8 cellular contexts compared by ENCODE assay signal in the genomic region with DNA sequence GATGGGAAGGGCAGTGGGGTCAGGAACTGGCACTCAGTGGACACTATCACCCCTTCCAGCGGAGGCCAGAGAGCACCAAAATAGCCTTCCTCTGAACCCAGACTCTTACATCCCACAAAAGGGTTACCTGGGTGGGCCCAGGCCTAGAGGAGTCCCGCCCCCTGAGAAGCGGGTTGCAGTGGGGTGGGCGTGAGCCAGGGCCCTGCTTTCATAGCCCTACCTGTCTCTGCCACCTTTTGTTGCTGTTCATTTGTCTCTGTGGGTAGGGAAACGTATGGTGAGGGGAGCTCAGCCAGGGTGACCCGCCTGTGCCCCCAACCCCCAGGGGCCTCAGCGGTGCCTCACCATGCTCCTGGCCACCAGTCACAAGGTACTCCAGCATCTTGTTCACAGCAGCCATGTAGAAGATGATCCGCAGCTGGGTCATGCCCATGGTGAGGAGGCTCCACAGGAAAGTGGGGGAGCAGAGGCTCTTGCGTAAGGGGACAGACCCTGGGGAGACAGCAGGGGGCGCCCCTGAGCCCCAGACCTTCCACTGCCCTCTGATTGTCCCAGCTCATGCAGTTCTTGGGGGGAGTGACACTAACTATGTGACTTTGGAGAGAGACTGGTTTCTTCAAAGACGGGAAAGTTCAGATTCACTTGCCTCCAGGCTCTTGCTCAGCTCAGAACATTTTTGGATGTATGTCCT. TPM values are rescaled to one million over a fixed set of nuclear protein-coding genes. Genes with fewer than 3 reads are reported as not detected.
DNase-seq lines count a peak whose midpoint lies in the region; ATAC-seq and TF ChIP-seq lines count a peak whose summit lies in the region.

No MANE protein-coding gene starts in this region.

- peak; percentile 58 to 73 for TF ChIP-seq RAD21 in liver (IDR thresholded peaks at IDR 0.05)

- H3K36me3 ChIP-seq in A673 (ENCODE audit: insufficient read depth, low read length, poor library complexity, severe bottlenecking) (no peaks in the 10 kb centered on the region), SJCRH30 (no peaks in the 10 kb centered on the region), liver (ENCODE audit: control insufficient read depth in 4 of 4, insufficient read depth in 3 of 4, low read depth in 1 of 4, low read length in 3 of 4) (peaks cover 14 to 52% (median 46%) of the 10 kb centered on the region in 4 donors), uterus (no peaks in the 10 kb centered on the region)

- no peak for ATAC-seq in GM21526 (IDR thresholded peaks at IDR 0.05; ENCODE audit: low FRiP score, unreplicated experiment)

- no peaks in the 10 kb centered on the region for H3K27me3 ChIP-seq in A673 (replicated peaks; ENCODE audit: insufficient read depth, low read depth, low read length, poor library complexity)
- no peaks in the 10 kb centered on the region for H3K27me3 ChIP-seq in SJCRH30
- no peaks in the 10 kb centered on the region for H3K27me3 ChIP-seq in liver (ENCODE audit: control insufficient read depth in 4 of 4, insufficient read depth in 4 of 4, low read length in 3 of 4)
- no peaks in the 10 kb centered on the region for H3K27me3 ChIP-seq in uterus

- peak; percentile 87 for TF ChIP-seq CTCF in A673 (conservative IDR thresholded peaks at IDR 0.05; ENCODE audit: low read depth, low read length)
- TF ChIP-seq CTCF in GM13976 (IDR thresholded peaks at IDR 0.05; ENCODE audit: borderline replicate concordance, control extremely low read depth, extremely low read depth, insufficient read depth, missing control alignments) = peak; percentile 64
- TF ChIP-seq CTCF in astrocyte of the cerebellum (IDR thresholded peaks at IDR 0.05; ENCODE audit: low read depth, low read length, missing control alignments) = peak; percentile 65
- peak; percentile 46 for TF ChIP-seq CTCF in liver (IDR thresholded peaks at IDR 0.05; ENCODE audit: low read depth, low read length, missing input control)
- TF ChIP-seq CTCF in uterus (IDR thresholded peaks at IDR 0.05) = peak in 3 of 4 experiments; percentile 19 to 43 (median 21)

- intact Hi-C loops in A673 (cut with micrococcal nuclease; ENCODE audit: unreplicated experiment) = loop anchor here (2.0 to 10.0 kb wide), 2 partner anchors 35 to 153 kb away; partner anchors contain the start of gene YPEL4
- intact Hi-C loops in uterus (cut with DNase I; ENCODE audit: low total_unique reads) = no loop called here

- CTCF ChIA-PET in A673 (lab: Charles Lee) = interaction anchor here (0.5 to 1.4 kb wide), 7 partner anchors 33 to 330 kb away, joined by 3 to 8 read pairs (median 5); partner anchors contain the start of gene TIMM10

- no peak overlapping the region for H3K9ac ChIP-seq in liver (ENCODE audit: low read depth in 1 of 2, low read length in 2 of 2)

- in situ Hi-C loops in GM13976 (cut with MboI; ENCODE audit: low sequenced_read_pairs, unreplicated experiment) = loop anchor here (10.0 kb wide), 1 partner anchor 153 kb away; the partner anchor contains the start of gene YPEL4
- in situ Hi-C loops in astrocyte of the cerebellum (cut with HindIII; ENCODE audit: low sequenced_read_pairs) = no loop called here

- DNase-seq in A673 (ENCODE audit: low spot score) (peak; percentile 67), GM13976 (ENCODE audit: low spot score) (peak; percentile 74), SJCRH30 (peak; percentile 61 to 76), astrocyte of the cerebellum (ENCODE audit: low read depth) (no peak), uterus (no peak), DMS153 (lab: John Stamatoyannopoulos, UW) (no peak)

- no peak overlapping the region for H3K27ac ChIP-seq in A673 (ENCODE audit: low read depth, low read length, poor library complexity, severe bottlenecking)
- H3K27ac ChIP-seq in SJCRH30 = no peak overlapping the region
- no peak overlapping the region for H3K27ac ChIP-seq in liver (ENCODE audit: low read depth in 1 of 2, low read length in 2 of 2)
- H3K27ac ChIP-seq in uterus = no peak overlapping the region

- TF ChIP-seq POLR2A in uterus (IDR thresholded peaks at IDR 0.05) = no peak

- H3K4me1 ChIP-seq in A673 (ENCODE audit: insufficient read depth, low read length, poor library complexity, severe bottlenecking) (no peaks in the 10 kb centered on the region), SJCRH30 (peaks cover 15% of the 10 kb centered on the region), liver (ENCODE audit: control insufficient read depth in 4 of 4, insufficient read depth in 4 of 4, low read length in 3 of 4) (peaks cover 5 to 28% (median 22%) of the 10 kb centered on the region in 4 donors), uterus (no peaks in the 10 kb centered on the region)

- 85% methylated on average over 11 of the region's 11 CpGs for WGBS in liver

- H3K4me3 ChIP-seq in A673 (ENCODE audit: low read depth, low read length, poor library complexity, severe bottlenecking) = no peak overlapping the region
- no peak overlapping the region for H3K4me3 ChIP-seq in SJCRH30
- H3K4me3 ChIP-seq in astrocyte of the cerebellum (ENCODE audit: low read depth, low read length) = no peak overlapping the region
- no peak overlapping the region for H3K4me3 ChIP-seq in liver (ENCODE audit: low read depth in 1 of 3, low read length in 3 of 3)
- H3K4me3 ChIP-seq in uterus = no peak overlapping the region

- H3K9me3 ChIP-seq in A673 (ENCODE audit: low read depth, low read length, poor library complexity, severe bottlenecking) (no peaks in the 10 kb centered on the region), SJCRH30 (replicated peaks) (no peaks in the 10 kb centered on the region), liver (ENCODE audit: control insufficient read depth in 4 of 4, low read length in 3 of 4) (no peaks in the 10 kb centered on the region), uterus (no peaks in the 10 kb centered on the region)

- no TSS peak for BruUV-seq in A673 (replicated peaks; lab: Mats Ljungman, UMichigan)

- POLR2A ChIA-PET in A673 (lab: Charles Lee; ENCODE audit: low non-redundant PET) = interaction anchor here (0.6 to 0.9 kb wide), 3 partner anchors 8 to 153 kb away, joined by 3 to 4 read pairs (median 3); no protein-coding TSS in a partner anchor

TF ChIP-seq in liver, 16 proteins besides CTCF, POLR2A, EP300 and RAD21 (continues in another document):
- no peak for TF ChIP-seq HNF4G (IDR thresholded peaks at IDR 0.05)
- TF ChIP-seq, protein P1, sequence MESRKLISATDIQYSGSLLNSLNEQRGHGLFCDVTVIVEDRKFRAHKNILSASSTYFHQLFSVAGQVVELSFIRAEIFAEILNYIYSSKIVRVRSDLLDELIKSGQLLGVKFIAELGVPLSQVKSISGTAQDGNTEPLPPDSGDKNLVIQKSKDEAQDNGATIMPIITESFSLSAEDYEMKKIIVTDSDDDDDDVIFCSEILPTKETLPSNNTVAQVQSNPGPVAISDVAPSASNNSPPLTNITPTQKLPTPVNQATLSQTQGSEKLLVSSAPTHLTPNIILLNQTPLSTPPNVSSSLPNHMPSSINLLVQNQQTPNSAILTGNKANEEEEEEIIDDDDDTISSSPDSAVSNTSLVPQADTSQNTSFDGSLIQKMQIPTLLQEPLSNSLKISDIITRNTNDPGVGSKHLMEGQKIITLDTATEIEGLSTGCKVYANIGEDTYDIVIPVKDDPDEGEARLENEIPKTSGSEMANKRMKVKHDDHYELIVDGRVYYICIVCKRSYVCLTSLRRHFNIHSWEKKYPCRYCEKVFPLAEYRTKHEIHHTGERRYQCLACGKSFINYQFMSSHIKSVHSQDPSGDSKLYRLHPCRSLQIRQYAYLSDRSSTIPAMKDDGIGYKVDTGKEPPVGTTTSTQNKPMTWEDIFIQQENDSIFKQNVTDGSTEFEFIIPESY (IDR thresholded peaks at IDR 0.05) = no peak
- TF ChIP-seq, protein P2, sequence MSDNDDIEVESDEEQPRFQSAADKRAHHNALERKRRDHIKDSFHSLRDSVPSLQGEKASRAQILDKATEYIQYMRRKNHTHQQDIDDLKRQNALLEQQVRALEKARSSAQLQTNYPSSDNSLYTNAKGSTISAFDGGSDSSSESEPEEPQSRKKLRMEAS (IDR thresholded peaks at IDR 0.05) = no peak
- TF ChIP-seq, protein P3, sequence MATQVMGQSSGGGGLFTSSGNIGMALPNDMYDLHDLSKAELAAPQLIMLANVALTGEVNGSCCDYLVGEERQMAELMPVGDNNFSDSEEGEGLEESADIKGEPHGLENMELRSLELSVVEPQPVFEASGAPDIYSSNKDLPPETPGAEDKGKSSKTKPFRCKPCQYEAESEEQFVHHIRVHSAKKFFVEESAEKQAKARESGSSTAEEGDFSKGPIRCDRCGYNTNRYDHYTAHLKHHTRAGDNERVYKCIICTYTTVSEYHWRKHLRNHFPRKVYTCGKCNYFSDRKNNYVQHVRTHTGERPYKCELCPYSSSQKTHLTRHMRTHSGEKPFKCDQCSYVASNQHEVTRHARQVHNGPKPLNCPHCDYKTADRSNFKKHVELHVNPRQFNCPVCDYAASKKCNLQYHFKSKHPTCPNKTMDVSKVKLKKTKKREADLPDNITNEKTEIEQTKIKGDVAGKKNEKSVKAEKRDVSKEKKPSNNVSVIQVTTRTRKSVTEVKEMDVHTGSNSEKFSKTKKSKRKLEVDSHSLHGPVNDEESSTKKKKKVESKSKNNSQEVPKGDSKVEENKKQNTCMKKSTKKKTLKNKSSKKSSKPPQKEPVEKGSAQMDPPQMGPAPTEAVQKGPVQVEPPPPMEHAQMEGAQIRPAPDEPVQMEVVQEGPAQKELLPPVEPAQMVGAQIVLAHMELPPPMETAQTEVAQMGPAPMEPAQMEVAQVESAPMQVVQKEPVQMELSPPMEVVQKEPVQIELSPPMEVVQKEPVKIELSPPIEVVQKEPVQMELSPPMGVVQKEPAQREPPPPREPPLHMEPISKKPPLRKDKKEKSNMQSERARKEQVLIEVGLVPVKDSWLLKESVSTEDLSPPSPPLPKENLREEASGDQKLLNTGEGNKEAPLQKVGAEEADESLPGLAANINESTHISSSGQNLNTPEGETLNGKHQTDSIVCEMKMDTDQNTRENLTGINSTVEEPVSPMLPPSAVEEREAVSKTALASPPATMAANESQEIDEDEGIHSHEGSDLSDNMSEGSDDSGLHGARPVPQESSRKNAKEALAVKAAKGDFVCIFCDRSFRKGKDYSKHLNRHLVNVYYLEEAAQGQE (IDR thresholded peaks at IDR 0.05) = no peak

RNA-seq across cellular contexts. Expression of gene SLC43A1, which starts 24.0 kb away (rescaled TPM):
- total RNA-seq in A673 (2021) (18.4 and 20.5 TPM in 2 replicates), liver (100 to 1,000 TPM; 107 to 171 TPM), uterus (10 to 100 TPM; 13.1 to 48.4 (median 22.5) TPM)
- 8.8 and 9.5 TPM in 2 replicates for total RNA-seq in SJCRH30 (2014; rRNA removed; shearing (Covaris generic))
- 100 to 1,000 TPM in 1 of 2 donors, 10 to 100 TPM in 1; 85.6 to 108 TPM for polyA plus RNA-seq in liver

RNA-seq across cellular contexts. Expression of gene RTN4RL2, which starts 31.2 kb away (rescaled TPM):
- total RNA-seq in A673 (2021) (5.2 and 7.0 TPM in 2 replicates), liver (under 1 TPM; 0.75 to 0.89 TPM), uterus (1 to 10 TPM in 1 of 4 donors, not detected in 3; 1.7 TPM)
- 0.26 and 0.35 TPM in 2 replicates for total RNA-seq in SJCRH30 (2014; rRNA removed; shearing (Covaris generic))
- polyA plus RNA-seq in liver = 10 to 100 TPM in 1 of 2 donors, 1 to 10 TPM in 1; 5.5 to 18.1 TPM

RNA-seq across cellular contexts. Expression of gene TIMM10, which starts 39.0 kb away (rescaled TPM):
- total RNA-seq in A673 (2021) = 165 and 176 TPM in 2 replicates
- total RNA-seq in SJCRH30 (2014; rRNA removed; shearing (Covaris generic)) = 93.2 and 147 TPM in 2 replicates
- total RNA-seq in liver = 10 to 100 TPM; 19.8 to 23.7 TPM
- polyA plus RNA-seq in liver = 10 to 100 TPM; 36.9 to 77.4 TPM
- 10 to 100 TPM in 3 of 4 donors, 1 to 10 TPM in 1; 7.7 to 47.4 (median 19.6) TPM for total RNA-seq in uterus

RNA-seq across cellular contexts. Expression of gene SMTNL1, which starts 45.9 kb away (rescaled TPM):
- not detected in 2 replicates for total RNA-seq in A673 (2021)
- total RNA-seq in SJCRH30 (2014; rRNA removed; shearing (Covaris generic)) = 4.5 and 5.6 TPM in 2 replicates
- total RNA-seq in liver = not detected
- not detected for polyA plus RNA-seq in liver
- not detected for total RNA-seq in uterus

Comparison
In these comparisons a context has a peak if more than half of its experiments do, and no peak if none do; other contexts are left out.
1. DNase-seq: peak in A673 (single experiment), GM13976 (single experiment) and SJCRH30 (2 of 2); none in astrocyte of the cerebellum (single experiment), uterus (0 of 2) and DMS153 (single experiment).
2. CTCF ChIP-seq: peak in every context shown above with its lines; median percentile 87 in A673; 65 in astrocyte of the cerebellum; 64 in GM13976; 46 in liver; 21 in uterus.